Comparison of ENCODE assay signal across 8 cellular contexts in the genomic region with DNA sequence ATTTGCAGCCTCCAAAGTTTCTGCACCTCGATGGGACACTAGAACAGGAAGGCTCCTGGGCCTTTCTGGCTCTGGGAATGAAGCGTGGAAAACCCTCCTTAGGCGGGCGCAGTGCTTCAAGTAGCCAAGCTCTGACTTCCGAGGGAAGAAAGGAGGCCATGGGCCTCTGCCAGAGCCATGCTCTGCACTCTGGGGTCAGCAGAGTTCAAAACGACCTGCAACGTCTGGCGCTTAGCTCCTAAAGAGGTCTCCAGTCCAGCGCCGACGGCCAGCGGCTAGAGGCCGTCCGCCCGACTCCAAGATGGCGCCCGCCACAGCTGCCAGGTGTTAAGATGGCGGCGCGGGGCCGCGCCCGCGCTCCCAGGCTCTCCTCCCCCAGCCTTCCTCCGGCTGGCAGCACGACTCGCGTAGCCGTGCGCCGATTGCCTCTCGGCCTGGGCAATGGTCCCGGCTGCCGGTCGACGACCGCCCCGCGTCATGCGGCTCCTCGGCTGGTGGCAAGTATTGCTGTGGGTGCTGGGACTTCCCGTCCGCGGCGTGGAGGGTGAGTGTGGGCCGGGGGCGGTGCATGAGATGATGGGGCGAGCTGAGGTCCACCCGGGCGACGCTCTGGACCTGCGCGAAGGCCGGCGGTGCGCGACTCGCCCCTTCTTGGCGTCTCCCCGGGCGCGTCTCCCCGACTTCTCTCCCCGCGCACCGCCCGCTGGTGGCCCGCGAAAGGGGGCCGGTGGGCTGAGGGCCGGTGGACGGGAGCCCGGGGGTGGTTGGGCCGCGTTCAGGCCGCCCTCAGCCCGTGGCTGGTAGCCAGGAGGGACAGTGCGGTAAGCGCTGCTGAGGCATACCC. TPM values are rescaled to one million over a fixed set of nuclear protein-coding genes. Genes with fewer than 3 reads are reported as not detected.
DNase-seq lines count a peak whose midpoint lies in the region; ATAC-seq and TF ChIP-seq lines count a peak whose summit lies in the region.

A gene with protein sequence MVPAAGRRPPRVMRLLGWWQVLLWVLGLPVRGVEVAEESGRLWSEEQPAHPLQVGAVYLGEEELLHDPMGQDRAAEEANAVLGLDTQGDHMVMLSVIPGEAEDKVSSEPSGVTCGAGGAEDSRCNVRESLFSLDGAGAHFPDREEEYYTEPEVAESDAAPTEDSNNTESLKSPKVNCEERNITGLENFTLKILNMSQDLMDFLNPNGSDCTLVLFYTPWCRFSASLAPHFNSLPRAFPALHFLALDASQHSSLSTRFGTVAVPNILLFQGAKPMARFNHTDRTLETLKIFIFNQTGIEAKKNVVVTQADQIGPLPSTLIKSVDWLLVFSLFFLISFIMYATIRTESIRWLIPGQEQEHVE (plus strand): TSS at position 385 of the 844 bp plus-strand sequence. CDS start 57 bp downstream, at position 442.

- peak within 1 kb of the TSS; percentile 93 to 98 (median 96) for H3K4me3 Mint-ChIP-seq in IgD-negative memory B cell
- H3K4me3 Mint-ChIP-seq in activated T-helper 17 cell treated with anti-CD3 and anti-CD28 coated beads, Interleukin-2, amount 50 U/mL, for 72 hours, result peak within 1 kb of the TSS; percentile 99
- H3K4me3 Mint-ChIP-seq in natural killer cell, result peak within 1 kb of the TSS; percentile 93

- H3K27me3 Mint-ChIP-seq in IgD-negative memory B cell (no peaks in the 10 kb centered on the region), natural killer cell (ENCODE audit: low read depth in 2 of 2) (no peaks in the 10 kb centered on the region)
- no peaks in the 10 kb centered on the region for H3K27me3 Mint-ChIP-seq in activated T-helper 17 cell treated with anti-CD3 and anti-CD28 coated beads, Interleukin-2, amount 50 U/mL, for 72 hours

- peak; percentile 84 for ATAC-seq in GM21528 (IDR thresholded peaks at IDR 0.05; ENCODE audit: low FRiP score, unreplicated experiment)
- peak; percentile 89 for ATAC-seq in activated T-helper 17 cell treated with anti-CD3 and anti-CD28 coated beads, Interleukin-2, amount 50 U/mL, for 72 hours (replicated peaks)
- ATAC-seq in natural killer cell, result peak; percentile 90 to 98 (median 93)

- H3K36me3 Mint-ChIP-seq in IgD-negative memory B cell (no peaks in the 10 kb centered on the region), natural killer cell (no peaks in the 10 kb centered on the region)
- peaks cover 12% of the 10 kb centered on the region for H3K36me3 Mint-ChIP-seq in activated T-helper 17 cell treated with anti-CD3 and anti-CD28 coated beads, Interleukin-2, amount 50 U/mL, for 72 hours (ENCODE audit: low read depth)

- intact Hi-C loops in natural killer cell (cut with micrococcal nuclease), result loop anchor here (1.0 kb wide), 4 partner anchors 29 to 136 kb away; a partner anchor contains a TSS

- H3K9me3 Mint-ChIP-seq in IgD-negative memory B cell, result peaks cover 0 to 2% (median 0%) of the 10 kb centered on the region in 3 donors
- no peaks in the 10 kb centered on the region for H3K9me3 Mint-ChIP-seq in activated T-helper 17 cell treated with anti-CD3 and anti-CD28 coated beads, Interleukin-2, amount 50 U/mL, for 72 hours
- no peaks in the 10 kb centered on the region for H3K9me3 Mint-ChIP-seq in natural killer cell

- H3K4me1 Mint-ChIP-seq in IgD-negative memory B cell (peaks cover 20 to 38% (median 31%) of the 10 kb centered on the region in 3 donors), natural killer cell (peaks cover 23 to 38% of the 10 kb centered on the region in 2 donors)
- peaks cover 23% of the 10 kb centered on the region for H3K4me1 Mint-ChIP-seq in activated T-helper 17 cell treated with anti-CD3 and anti-CD28 coated beads, Interleukin-2, amount 50 U/mL, for 72 hours

- H3K27ac Mint-ChIP-seq in IgD-negative memory B cell, result peak within 1 kb of the TSS; percentile 88 to 96 (median 94)
- H3K27ac Mint-ChIP-seq in activated T-helper 17 cell treated with anti-CD3 and anti-CD28 coated beads, Interleukin-2, amount 50 U/mL, for 72 hours, result peak within 1 kb of the TSS; percentile 95
- H3K27ac Mint-ChIP-seq in natural killer cell, result peak within 1 kb of the TSS; percentile 91 to 98

- no peak for TF ChIP-seq CTCF in natural killer cell (IDR thresholded peaks at IDR 0.05)

- DNase-seq in DMS153 (lab: John Stamatoyannopoulos, UW), result peak; percentile 14
- peak; percentile 78 for DNase-seq in RPMI7951 (ENCODE audit: low read depth)
- DNase-seq in fibroblast of peridontal ligament (ENCODE audit: extremely low read depth), result peak; percentile 85
- peak; percentile 84 for DNase-seq in natural killer cell
- peak; percentile 76 for DNase-seq in stimulated activated naive CD4-positive, alpha-beta T cell treated with Interleukin-2 at 50 U/mL for 16 hours (lab: John Stamatoyannopoulos, UW)

RNA-seq across cellular contexts. Expression of the gene that starts here (rescaled TPM):
- 14.2 TPM for polyA plus RNA-seq in IgD-negative memory B cell
- 83.4 and 104 TPM in 2 replicates for total RNA-seq in RPMI7951 (2014; rRNA removed; shearing (Covaris generic))
- total RNA-seq in activated T-helper 17 cell treated with anti-CD3 and anti-CD28 coated beads, Interleukin-2, amount 50 U/mL, for 72 hours, result 10 to 100 TPM; 32.5 to 38.8 TPM
- 10 to 100 TPM; 36.6 to 48.3 (median 47.8) TPM for total RNA-seq in natural killer cell

Comparison
In these comparisons a context has a peak if more than half of its experiments do, and no peak if none do; other contexts are left out.
1. Peak in every context shown above with its lines: DNase-seq and ATAC-seq.
2. DNase-seq: peak in every context shown above with its lines; median percentile 85 in fibroblast of peridontal ligament; 84 in natural killer cell; 78 in RPMI7951; 76 in stimulated activated naive CD4-positive, alpha-beta T cell treated with Interleukin-2 at 50 U/mL for 16 hours; 14 in DMS153.